In the genomic region with DNA sequence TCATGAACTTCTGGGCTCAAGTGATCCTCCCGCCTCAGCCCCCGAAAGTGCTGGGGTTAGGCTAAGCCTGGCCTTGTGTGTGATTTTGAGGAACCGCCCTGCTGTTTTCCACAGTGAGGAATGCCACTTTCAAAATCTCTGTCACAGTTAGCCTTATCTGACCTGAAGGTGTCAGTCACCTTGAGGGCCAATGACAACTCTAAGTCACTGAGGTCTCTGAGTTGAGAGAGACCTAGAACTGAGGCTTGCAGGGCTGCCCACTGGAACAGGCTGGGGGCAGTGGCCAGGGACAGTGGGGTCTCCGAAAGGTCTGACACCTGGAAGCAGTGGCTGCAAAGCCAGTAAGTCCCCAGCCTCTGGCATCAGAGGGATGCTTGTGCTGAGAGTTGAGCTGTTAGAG, we compare ENCODE assay signal across 19 cellular contexts.
"Had no signal": no experiment of that assay in that cellular context is flagged by ENCODE, and none has a peak within 500 bp of the region (broad histone marks: within the 10 kb centered on the region; RNA-seq: fewer than 3 reads in every experiment).

No MANE protein-coding gene starts in this region.

- H3K9me3 ChIP-seq: esophagus squamous epithelium, mucosa of descending colon, right lobe of liver, testis, transverse colon had no signal

- H3K27ac ChIP-seq: epithelial cell of prostate, esophagus squamous epithelium, right lobe of liver, transverse colon had no signal

- H3K27me3 ChIP-seq: esophagus squamous epithelium, right lobe of liver, testis, transverse colon had no signal

- DNase-seq: activated CD4-positive, alpha-beta T cell treated with anti-CD3 and anti-CD28 coated beads for 4 hours; activated CD4-positive, alpha-beta T cell treated with anti-CD3 and anti-CD28 coated beads, Interleukin-2, amount 50 U/mL, for 48 hours; activated CD4-positive, CD25-positive, alpha-beta regulatory T cell; activated CD8-positive, alpha-beta memory T cell treated with anti-CD3 and anti-CD28 coated beads, Interleukin-2, amount 50 U/mL, for 48 hours; activated naive CD4-positive, alpha-beta T cell treated with Interleukin-2 at 50 U/mL for 16 hours; activated T-cell treated with anti-CD3 and anti-CD28 coated beads, Interleukin-2, amount 50 U/mL, for 4 hours; dermis blood vessel endothelial cell; effector CD4-positive, alpha-beta T cell; esophagus squamous epithelium; foreskin melanocyte; right lobe of liver; stimulated activated CD4-positive, alpha-beta T cell treated with anti-CD3 and anti-CD28 coated beads, Interleukin-2, amount 100 ng/mL, for 48 hours; stimulated activated naive CD8-positive, alpha-beta T cell treated with anti-CD3 and anti-CD28 coated beads, Interleukin-15, Interleukin-2, amounts not matched to agents 100 U/mL and 50 U/mL, for 24 hours; testis; transverse colon had no signal

- H3K9me3 Mint-ChIP-seq: activated T-cell treated with anti-CD3 and anti-CD28 coated beads, Interleukin-2, amount 50 U/mL, for 4 hours; natural killer cell treated with Interleukin-12 subunit alpha and Interleukin-12 subunit beta and Interleukin-15 and Interleukin-18, amount 100 ng/mL, for 72 hours had no signal

- H3K27me3 Mint-ChIP-seq: natural killer cell treated with Interleukin-12 subunit alpha and Interleukin-12 subunit beta and Interleukin-15 and Interleukin-18, amount 100 ng/mL, for 72 hours; progenitor cell of endocrine pancreas had no signal

- H3K4me3 ChIP-seq: esophagus squamous epithelium, mucosa of descending colon, right lobe of liver, testis, transverse colon had no signal

- H3K4me3 Mint-ChIP-seq: activated T-cell treated with anti-CD3 and anti-CD28 coated beads, Interleukin-2, amount 50 U/mL, for 4 hours; natural killer cell treated with Interleukin-12 subunit alpha and Interleukin-12 subunit beta and Interleukin-15 and Interleukin-18, amount 100 ng/mL, for 72 hours had no signal

- ATAC-seq: activated T-cell treated with anti-CD3 and anti-CD28 coated beads, Interleukin-2, amount 50 U/mL, for 4 hours; mucosa of descending colon; natural killer cell treated with Interleukin-12 subunit alpha and Interleukin-12 subunit beta and Interleukin-15 and Interleukin-18, amount 100 ng/mL, for 72 hours; stimulated activated naive CD8-positive, alpha-beta T cell treated with anti-CD3 and anti-CD28 coated beads, Interleukin-15, Interleukin-2, amounts not matched to agents 100 U/mL and 50 U/mL, for 24 hours had no signal
